In the genomic region with DNA sequence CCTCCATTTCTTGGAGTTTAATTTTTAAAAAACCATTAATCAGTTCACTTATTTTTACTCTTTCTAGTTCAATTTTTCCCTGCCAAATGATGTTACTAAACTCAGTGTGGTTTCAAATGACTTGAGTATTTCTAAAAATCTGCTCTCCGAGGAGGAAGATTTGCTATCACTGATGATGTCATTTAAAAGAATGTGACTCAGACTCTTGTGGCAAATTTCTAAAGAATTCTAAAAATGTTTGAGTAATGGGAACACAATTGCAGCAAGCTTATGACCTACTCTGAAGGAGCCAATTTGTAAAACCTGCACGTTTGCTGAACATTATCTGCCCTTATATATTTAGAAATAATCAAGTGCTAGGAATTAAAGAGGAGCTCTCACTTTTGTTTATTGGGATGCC, we compare ENCODE assay signal across 2 cellular contexts.
TF ChIP-seq lines count a peak whose summit lies in the region.

No MANE protein-coding gene starts in this region.

TF ChIP-seq in A549, 52 proteins besides CTCF, POLR2A, EP300 and RAD21 (continued from another document):
- 0 out of 2 replicates have a peak, but pooled peaks have one; percentile 44 for TF ChIP-seq HOXB5 (CRISPR knock-in tag; IDR thresholded peaks at IDR 0.05)
- TF ChIP-seq FOXS1 (CRISPR knock-in tag; IDR thresholded peaks at IDR 0.05): no peak
- TF ChIP-seq ESRRA (IDR thresholded peaks at IDR 0.05; ENCODE audit: borderline replicate concordance, low read length): no peak
- peak; percentile 80 for TF ChIP-seq FOSL2 (IDR thresholded peaks at IDR 0.05)
- TF ChIP-seq FOSL2 (CRISPR knock-in tag; IDR thresholded peaks at IDR 0.05): peak; percentile 91
- TF ChIP-seq, protein P1, sequence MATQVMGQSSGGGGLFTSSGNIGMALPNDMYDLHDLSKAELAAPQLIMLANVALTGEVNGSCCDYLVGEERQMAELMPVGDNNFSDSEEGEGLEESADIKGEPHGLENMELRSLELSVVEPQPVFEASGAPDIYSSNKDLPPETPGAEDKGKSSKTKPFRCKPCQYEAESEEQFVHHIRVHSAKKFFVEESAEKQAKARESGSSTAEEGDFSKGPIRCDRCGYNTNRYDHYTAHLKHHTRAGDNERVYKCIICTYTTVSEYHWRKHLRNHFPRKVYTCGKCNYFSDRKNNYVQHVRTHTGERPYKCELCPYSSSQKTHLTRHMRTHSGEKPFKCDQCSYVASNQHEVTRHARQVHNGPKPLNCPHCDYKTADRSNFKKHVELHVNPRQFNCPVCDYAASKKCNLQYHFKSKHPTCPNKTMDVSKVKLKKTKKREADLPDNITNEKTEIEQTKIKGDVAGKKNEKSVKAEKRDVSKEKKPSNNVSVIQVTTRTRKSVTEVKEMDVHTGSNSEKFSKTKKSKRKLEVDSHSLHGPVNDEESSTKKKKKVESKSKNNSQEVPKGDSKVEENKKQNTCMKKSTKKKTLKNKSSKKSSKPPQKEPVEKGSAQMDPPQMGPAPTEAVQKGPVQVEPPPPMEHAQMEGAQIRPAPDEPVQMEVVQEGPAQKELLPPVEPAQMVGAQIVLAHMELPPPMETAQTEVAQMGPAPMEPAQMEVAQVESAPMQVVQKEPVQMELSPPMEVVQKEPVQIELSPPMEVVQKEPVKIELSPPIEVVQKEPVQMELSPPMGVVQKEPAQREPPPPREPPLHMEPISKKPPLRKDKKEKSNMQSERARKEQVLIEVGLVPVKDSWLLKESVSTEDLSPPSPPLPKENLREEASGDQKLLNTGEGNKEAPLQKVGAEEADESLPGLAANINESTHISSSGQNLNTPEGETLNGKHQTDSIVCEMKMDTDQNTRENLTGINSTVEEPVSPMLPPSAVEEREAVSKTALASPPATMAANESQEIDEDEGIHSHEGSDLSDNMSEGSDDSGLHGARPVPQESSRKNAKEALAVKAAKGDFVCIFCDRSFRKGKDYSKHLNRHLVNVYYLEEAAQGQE (IDR thresholded peaks at IDR 0.05): no peak
- no peak for TF ChIP-seq CHD2 (IDR thresholded peaks at IDR 0.05; ENCODE audit: low read length, partially characterized antibody)
- no peak for TF ChIP-seq RNF2 (IDR thresholded peaks at IDR 0.05; ENCODE audit: borderline replicate concordance, low read depth)
- no peak for TF ChIP-seq ZC3H11A (IDR thresholded peaks at IDR 0.05)
- no peak for TF ChIP-seq HEYL (CRISPR knock-in tag; IDR thresholded peaks at IDR 0.05)
- TF ChIP-seq FOSB (CRISPR knock-in tag; IDR thresholded peaks at IDR 0.05): no peak
- TF ChIP-seq GATA3 (IDR thresholded peaks at IDR 0.05; ENCODE audit: borderline replicate concordance): peak; percentile 59; the same call in 1 of the 2 replicates
- peak; percentile 81 for TF ChIP-seq JUNB (IDR thresholded peaks at IDR 0.05)

TF ChIP-seq in HEK293, 187 proteins besides CTCF, POLR2A, EP300 and RAD21 (continued from another document and continues in another):
- TF ChIP-seq, protein P2, sequence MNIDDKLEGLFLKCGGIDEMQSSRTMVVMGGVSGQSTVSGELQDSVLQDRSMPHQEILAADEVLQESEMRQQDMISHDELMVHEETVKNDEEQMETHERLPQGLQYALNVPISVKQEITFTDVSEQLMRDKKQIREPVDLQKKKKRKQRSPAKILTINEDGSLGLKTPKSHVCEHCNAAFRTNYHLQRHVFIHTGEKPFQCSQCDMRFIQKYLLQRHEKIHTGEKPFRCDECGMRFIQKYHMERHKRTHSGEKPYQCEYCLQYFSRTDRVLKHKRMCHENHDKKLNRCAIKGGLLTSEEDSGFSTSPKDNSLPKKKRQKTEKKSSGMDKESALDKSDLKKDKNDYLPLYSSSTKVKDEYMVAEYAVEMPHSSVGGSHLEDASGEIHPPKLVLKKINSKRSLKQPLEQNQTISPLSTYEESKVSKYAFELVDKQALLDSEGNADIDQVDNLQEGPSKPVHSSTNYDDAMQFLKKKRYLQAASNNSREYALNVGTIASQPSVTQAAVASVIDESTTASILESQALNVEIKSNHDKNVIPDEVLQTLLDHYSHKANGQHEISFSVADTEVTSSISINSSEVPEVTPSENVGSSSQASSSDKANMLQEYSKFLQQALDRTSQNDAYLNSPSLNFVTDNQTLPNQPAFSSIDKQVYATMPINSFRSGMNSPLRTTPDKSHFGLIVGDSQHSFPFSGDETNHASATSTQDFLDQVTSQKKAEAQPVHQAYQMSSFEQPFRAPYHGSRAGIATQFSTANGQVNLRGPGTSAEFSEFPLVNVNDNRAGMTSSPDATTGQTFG (tag by site-specific recombination; IDR thresholded peaks at IDR 0.05; ENCODE audit: borderline replicate concordance): no peak
- TF ChIP-seq ZNF133 (tag by site-specific recombination; IDR thresholded peaks at IDR 0.05) (no peak), ZNF138 (tag by site-specific recombination; IDR thresholded peaks at IDR 0.05; ENCODE audit: borderline replicate concordance) (no peak), BCL11A (tag by site-specific recombination; IDR thresholded peaks at IDR 0.05; ENCODE audit: low read depth) (no peak), ZNF510 (tag by site-specific recombination; IDR thresholded peaks at IDR 0.05; ENCODE audit: insufficient replicate concordance) (no peak), ZNF140 (tag by site-specific recombination; IDR thresholded peaks at IDR 0.05) (no peak), GLI4 (tag by site-specific recombination; IDR thresholded peaks at IDR 0.05) (no peak), ZNF654 (tag by site-specific recombination; IDR thresholded peaks at IDR 0.05; ENCODE audit: low read depth) (no peak), ZNF146 (tag by site-specific recombination; IDR thresholded peaks at IDR 0.05) (no peak), ZNF302 (tag by site-specific recombination; IDR thresholded peaks at IDR 0.05; ENCODE audit: low read depth) (no peak), ZNF169 (tag by site-specific recombination; IDR thresholded peaks at IDR 0.05) (no peak), MZF1 (tag by site-specific recombination; IDR thresholded peaks at IDR 0.05; ENCODE audit: borderline replicate concordance) (no peak), ZNF747 (tag by site-specific recombination; IDR thresholded peaks at IDR 0.05) (no peak), ZNF174 (tag by site-specific recombination; IDR thresholded peaks at IDR 0.05) (no peak), ZNF596 (tag by site-specific recombination; IDR thresholded peaks at IDR 0.05) (no peak), SP3 (tag by site-specific recombination; IDR thresholded peaks at IDR 0.05) (no peak), ZNF76 (tag by site-specific recombination; IDR thresholded peaks at IDR 0.05; ENCODE audit: borderline replicate concordance, low read depth) (no peak), PRDM1 (tag by site-specific recombination; IDR thresholded peaks at IDR 0.05) (peak; percentile 83), ZNF707 (tag by site-specific recombination; IDR thresholded peaks at IDR 0.05) (no peak), ZNF501 (tag by site-specific recombination; IDR thresholded peaks at IDR 0.05) (no peak), ZNF561 (tag by site-specific recombination; IDR thresholded peaks at IDR 0.05; ENCODE audit: borderline replicate concordance) (no peak), ZNF571 (tag by site-specific recombination; IDR thresholded peaks at IDR 0.05) (no peak), ZNF777 (tag by site-specific recombination; IDR thresholded peaks at IDR 0.05; ENCODE audit: borderline replicate concordance) (no peak), ZNF677 (tag by site-specific recombination; IDR thresholded peaks at IDR 0.05) (no peak), ZSCAN23 (tag by site-specific recombination; IDR thresholded peaks at IDR 0.05) (no peak)
- TF ChIP-seq, protein P1 (tag by site-specific recombination; IDR thresholded peaks at IDR 0.05): no peak
- TF ChIP-seq, protein P3, sequence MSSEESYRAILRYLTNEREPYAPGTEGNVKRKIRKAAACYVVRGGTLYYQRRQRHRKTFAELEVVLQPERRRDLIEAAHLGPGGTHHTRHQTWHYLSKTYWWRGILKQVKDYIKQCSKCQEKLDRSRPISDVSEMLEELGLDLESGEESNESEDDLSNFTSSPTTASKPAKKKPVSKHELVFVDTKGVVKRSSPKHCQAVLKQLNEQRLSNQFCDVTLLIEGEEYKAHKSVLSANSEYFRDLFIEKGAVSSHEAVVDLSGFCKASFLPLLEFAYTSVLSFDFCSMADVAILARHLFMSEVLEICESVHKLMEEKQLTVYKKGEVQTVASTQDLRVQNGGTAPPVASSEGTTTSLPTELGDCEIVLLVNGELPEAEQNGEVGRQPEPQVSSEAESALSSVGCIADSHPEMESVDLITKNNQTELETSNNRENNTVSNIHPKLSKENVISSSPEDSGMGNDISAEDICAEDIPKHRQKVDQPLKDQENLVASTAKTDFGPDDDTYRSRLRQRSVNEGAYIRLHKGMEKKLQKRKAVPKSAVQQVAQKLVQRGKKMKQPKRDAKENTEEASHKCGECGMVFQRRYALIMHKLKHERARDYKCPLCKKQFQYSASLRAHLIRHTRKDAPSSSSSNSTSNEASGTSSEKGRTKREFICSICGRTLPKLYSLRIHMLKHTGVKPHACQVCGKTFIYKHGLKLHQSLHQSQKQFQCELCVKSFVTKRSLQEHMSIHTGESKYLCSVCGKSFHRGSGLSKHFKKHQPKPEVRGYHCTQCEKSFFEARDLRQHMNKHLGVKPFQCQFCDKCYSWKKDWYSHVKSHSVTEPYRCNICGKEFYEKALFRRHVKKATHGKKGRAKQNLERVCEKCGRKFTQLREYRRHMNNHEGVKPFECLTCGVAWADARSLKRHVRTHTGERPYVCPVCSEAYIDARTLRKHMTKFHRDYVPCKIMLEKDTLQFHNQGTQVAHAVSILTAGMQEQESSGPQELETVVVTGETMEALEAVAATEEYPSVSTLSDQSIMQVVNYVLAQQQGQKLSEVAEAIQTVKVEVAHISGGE (tag by site-specific recombination; conservative IDR thresholded peaks at IDR 0.05; ENCODE audit: low read depth): no peak
- TF ChIP-seq, protein P4, sequence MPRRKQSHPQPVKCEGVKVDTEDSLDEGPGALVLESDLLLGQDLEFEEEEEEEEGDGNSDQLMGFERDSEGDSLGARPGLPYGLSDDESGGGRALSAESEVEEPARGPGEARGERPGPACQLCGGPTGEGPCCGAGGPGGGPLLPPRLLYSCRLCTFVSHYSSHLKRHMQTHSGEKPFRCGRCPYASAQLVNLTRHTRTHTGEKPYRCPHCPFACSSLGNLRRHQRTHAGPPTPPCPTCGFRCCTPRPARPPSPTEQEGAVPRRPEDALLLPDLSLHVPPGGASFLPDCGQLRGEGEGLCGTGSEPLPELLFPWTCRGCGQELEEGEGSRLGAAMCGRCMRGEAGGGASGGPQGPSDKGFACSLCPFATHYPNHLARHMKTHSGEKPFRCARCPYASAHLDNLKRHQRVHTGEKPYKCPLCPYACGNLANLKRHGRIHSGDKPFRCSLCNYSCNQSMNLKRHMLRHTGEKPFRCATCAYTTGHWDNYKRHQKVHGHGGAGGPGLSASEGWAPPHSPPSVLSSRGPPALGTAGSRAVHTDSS (tag by site-specific recombination; IDR thresholded peaks at IDR 0.05): no peak
- TF ChIP-seq, protein P5, sequence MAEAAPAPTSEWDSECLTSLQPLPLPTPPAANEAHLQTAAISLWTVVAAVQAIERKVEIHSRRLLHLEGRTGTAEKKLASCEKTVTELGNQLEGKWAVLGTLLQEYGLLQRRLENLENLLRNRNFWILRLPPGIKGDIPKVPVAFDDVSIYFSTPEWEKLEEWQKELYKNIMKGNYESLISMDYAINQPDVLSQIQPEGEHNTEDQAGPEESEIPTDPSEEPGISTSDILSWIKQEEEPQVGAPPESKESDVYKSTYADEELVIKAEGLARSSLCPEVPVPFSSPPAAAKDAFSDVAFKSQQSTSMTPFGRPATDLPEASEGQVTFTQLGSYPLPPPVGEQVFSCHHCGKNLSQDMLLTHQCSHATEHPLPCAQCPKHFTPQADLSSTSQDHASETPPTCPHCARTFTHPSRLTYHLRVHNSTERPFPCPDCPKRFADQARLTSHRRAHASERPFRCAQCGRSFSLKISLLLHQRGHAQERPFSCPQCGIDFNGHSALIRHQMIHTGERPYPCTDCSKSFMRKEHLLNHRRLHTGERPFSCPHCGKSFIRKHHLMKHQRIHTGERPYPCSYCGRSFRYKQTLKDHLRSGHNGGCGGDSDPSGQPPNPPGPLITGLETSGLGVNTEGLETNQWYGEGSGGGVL (tag by site-specific recombination; IDR thresholded peaks at IDR 0.05): no peak
- TF ChIP-seq, protein P6, sequence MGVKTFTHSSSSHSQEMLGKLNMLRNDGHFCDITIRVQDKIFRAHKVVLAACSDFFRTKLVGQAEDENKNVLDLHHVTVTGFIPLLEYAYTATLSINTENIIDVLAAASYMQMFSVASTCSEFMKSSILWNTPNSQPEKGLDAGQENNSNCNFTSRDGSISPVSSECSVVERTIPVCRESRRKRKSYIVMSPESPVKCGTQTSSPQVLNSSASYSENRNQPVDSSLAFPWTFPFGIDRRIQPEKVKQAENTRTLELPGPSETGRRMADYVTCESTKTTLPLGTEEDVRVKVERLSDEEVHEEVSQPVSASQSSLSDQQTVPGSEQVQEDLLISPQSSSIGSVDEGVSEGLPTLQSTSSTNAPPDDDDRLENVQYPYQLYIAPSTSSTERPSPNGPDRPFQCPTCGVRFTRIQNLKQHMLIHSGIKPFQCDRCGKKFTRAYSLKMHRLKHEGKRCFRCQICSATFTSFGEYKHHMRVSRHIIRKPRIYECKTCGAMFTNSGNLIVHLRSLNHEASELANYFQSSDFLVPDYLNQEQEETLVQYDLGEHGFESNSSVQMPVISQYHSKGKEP (tag by site-specific recombination; IDR thresholded peaks at IDR 0.05): peak; percentile 41
- TF ChIP-seq, protein P7, sequence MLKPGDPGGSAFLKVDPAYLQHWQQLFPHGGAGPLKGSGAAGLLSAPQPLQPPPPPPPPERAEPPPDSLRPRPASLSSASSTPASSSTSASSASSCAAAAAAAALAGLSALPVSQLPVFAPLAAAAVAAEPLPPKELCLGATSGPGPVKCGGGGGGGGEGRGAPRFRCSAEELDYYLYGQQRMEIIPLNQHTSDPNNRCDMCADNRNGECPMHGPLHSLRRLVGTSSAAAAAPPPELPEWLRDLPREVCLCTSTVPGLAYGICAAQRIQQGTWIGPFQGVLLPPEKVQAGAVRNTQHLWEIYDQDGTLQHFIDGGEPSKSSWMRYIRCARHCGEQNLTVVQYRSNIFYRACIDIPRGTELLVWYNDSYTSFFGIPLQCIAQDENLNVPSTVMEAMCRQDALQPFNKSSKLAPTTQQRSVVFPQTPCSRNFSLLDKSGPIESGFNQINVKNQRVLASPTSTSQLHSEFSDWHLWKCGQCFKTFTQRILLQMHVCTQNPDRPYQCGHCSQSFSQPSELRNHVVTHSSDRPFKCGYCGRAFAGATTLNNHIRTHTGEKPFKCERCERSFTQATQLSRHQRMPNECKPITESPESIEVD (tag by site-specific recombination; IDR thresholded peaks at IDR 0.05): peak; percentile 98
